Comparison of ENCODE assay signal across 33 cellular contexts in the genomic region with DNA sequence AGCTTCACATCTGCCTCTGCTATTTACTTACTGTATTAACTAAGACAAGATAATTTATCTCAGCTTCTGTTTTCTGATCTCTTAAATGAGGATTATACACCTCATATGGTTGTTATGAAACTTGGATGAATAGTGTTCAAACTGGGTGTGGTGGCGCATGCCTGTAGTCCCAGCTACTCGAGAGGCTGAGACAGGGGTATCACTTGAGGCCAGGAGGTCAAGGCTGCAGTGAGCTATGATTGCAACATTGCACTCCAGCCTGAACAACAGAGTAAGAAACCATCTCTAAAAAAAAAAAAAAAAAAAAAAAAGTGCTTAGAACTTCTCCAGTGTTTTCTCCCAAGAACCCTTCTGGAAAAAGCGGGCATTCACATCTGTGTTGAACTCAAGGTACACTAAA.
"Had no signal": no experiment of that assay in that cellular context is flagged by ENCODE, and none has a peak within 500 bp of the region (broad histone marks: within the 10 kb centered on the region; RNA-seq: fewer than 3 reads in every experiment).

No MANE protein-coding gene starts in this region.

- H3K4me3 ChIP-seq: adrenal gland, ascending aorta, body of pancreas, cardiac muscle cell had no signal

- FAIRE-seq: astrocyte, bronchial epithelial cell had no signal

- H3K27me3 ChIP-seq: adrenal gland, ascending aorta, body of pancreas, brain microvascular endothelial cell, cardiac muscle cell had no signal

- DNase-seq: activated effector memory CD4-positive, alpha-beta T cell treated with anti-CD3 and anti-CD28 coated beads, Interleukin-2, amount 50 U/mL, for 16 hours; activated effector memory CD4-positive, alpha-beta T cell treated with Interleukin-2 at 50 U/mL for 16 hours; activated gamma-delta T cell; activated gamma-delta T cell treated with Interleukin-2 at 50 U/mL for 16 hours; activated naive CD4-positive, alpha-beta T cell; activated naive CD4-positive, alpha-beta T cell treated with anti-CD3 and anti-CD28 coated beads for 36 hours; activated naive CD4-positive, alpha-beta T cell treated with anti-CD3 and anti-CD28 coated beads, Interleukin-2, amount 10 ng/mL, durations not matched to agents 7 days and 5 days; activated naive CD4-positive, alpha-beta T cell treated with anti-CD3 and anti-CD28 coated beads, Interleukin-2, amount 50 U/mL, for 16 hours; activated naive CD4-positive, alpha-beta T cell treated with Interleukin-2 at 50 U/mL for 16 hours; activated naive CD8-positive, alpha-beta T cell treated with anti-CD3 and anti-CD28 coated beads for 36 hours; activated naive CD8-positive, alpha-beta T cell treated with anti-CD3 and anti-CD28 coated beads, Interleukin-2, amount 10 ng/mL, durations not matched to agents 7 days and 5 days; activated naive CD8-positive, alpha-beta T cell treated with anti-CD3 and anti-CD28 coated beads, Interleukin-2, amount 50 U/mL, for 24 hours; activated T-cell treated with anti-CD3 and anti-CD28 coated beads, Interleukin-2, amount 50 U/mL, for 1 hour; activated T-cell treated with anti-CD3 and anti-CD28 coated beads, Interleukin-2, amount 50 U/mL, for 24 hours; activated T-cell treated with anti-CD3 and anti-CD28 coated beads, Interleukin-2, amount 50 U/mL, for 4 hours; activated T-cell treated with anti-CD3 and anti-CD28 coated beads, Interleukin-2, amount 50 U/mL, for 48 hours; activated T-cell treated with anti-CD3 and anti-CD28 coated beads, Interleukin-2, amount 50 U/mL, for 72 hours; adrenal gland; amniotic stem cell; amygdala; anterior cingulate cortex; aorta; body of pancreas; brain microvascular endothelial cell; caudate nucleus; central memory CD4-positive, alpha-beta T cell; cerebellar nuclear complex had no signal

- H3K9me3 ChIP-seq: adrenal gland, ascending aorta, body of pancreas had no signal

- ATAC-seq: activated naive CD4-positive, alpha-beta T cell treated with anti-CD3 and anti-CD28 coated beads, Interleukin-2, amount 50 U/mL, for 72 hours; activated naive CD8-positive, alpha-beta T cell treated with anti-CD3 and anti-CD28 coated beads, Interleukin-2, amount 50 U/mL, for 24 hours; activated T-cell treated with anti-CD3 and anti-CD28 coated beads, Interleukin-2, amount 50 U/mL, for 4 hours; activated T-cell treated with anti-CD3 and anti-CD28 coated beads, Interleukin-2, amount 50 U/mL, for 72 hours; activated T-helper 17 cell treated with anti-CD3 and anti-CD28 coated beads, Interleukin-2, amount 50 U/mL, for 72 hours; body of pancreas had no signal

- H3K27ac ChIP-seq: adrenal gland, ascending aorta, body of pancreas, brain microvascular endothelial cell, cardiac muscle cell had no signal

- H3K4me1 ChIP-seq: adrenal gland, ascending aorta, body of pancreas had no signal

- H3K36me3 ChIP-seq: adrenal gland, ascending aorta, brain microvascular endothelial cell, cardiac muscle cell had no signal
